12 cellular contexts compared by ENCODE assay signal in genomic region chr14:96177766-96178377, GRCh38. TPM values are rescaled to one million over a fixed set of nuclear protein-coding genes. Genes with fewer than 3 reads are reported as not detected.
DNase-seq lines count a peak whose midpoint lies in the region; ATAC-seq and TF ChIP-seq lines count a peak whose summit lies in the region.
"Had no signal": no experiment of that assay in that cellular context is flagged by ENCODE, and none has a peak within 500 bp of the region (broad histone marks: within the 10 kb centered on the region; RNA-seq: fewer than 3 reads in every experiment).

No MANE protein-coding gene starts in this region.

- H2AFZ ChIP-seq in ACC112 (ENCODE audit: low read length, unreplicated experiment), result no peak overlapping the region

- DNase-seq in activated B cell treated with CpG ODN at 0.5 μM for 24 hours (no peak), NCI-H187 treated with DMSO at 0.1 percent for 48 hours (lab: John Stamatoyannopoulos, UW) (no peak), germinal center (ENCODE audit: low spot score) (no peak)
- DNase-seq: activated T-cell treated with anti-CD3 and anti-CD28 coated beads, Interleukin-2, amount 50 U/mL, for 24 hours; COR-L47 had no signal

- peak overlapping the region; percentile 67; the same call in 1 of the 2 replicates for H3K27ac ChIP-seq in ACC112 (ENCODE audit: low read depth, low read length)
- H3K27ac ChIP-seq in muscle layer of duodenum (ENCODE audit: low read length), result peak overlapping the region; percentile 64
- H3K27ac ChIP-seq: ovary had no signal

- H3K27me3 Mint-ChIP-seq in activated B cell treated with CpG ODN at 0.5 μM for 24 hours, result peaks cover 18% of the 10 kb centered on the region

- intact Hi-C loops in activated B cell treated with CpG ODN at 0.5 μM for 24 hours (cut with micrococcal nuclease), result no loop called here

- H3K4me3 Mint-ChIP-seq in activated B cell treated with CpG ODN at 0.5 μM for 24 hours, result no peak overlapping the region
- H3K4me3 Mint-ChIP-seq: activated T-cell treated with anti-CD3 and anti-CD28 coated beads, Interleukin-2, amount 50 U/mL, for 24 hours had no signal

- CTCF ChIA-PET in activated B cell treated with CpG ODN at 0.5 μM for 24 hours (lab: Charles Lee), result no interaction called here

- H3K36me3 Mint-ChIP-seq in activated B cell treated with CpG ODN at 0.5 μM for 24 hours (ENCODE audit: low read depth), result no peaks in the 10 kb centered on the region

- H3K4me1 ChIP-seq in ACC112 (ENCODE audit: control insufficient read depth, insufficient read depth, low read length, unreplicated experiment) (peaks cover 24% of the 10 kb centered on the region), muscle layer of duodenum (ENCODE audit: control insufficient read depth in 1 of 2, insufficient read depth in 2 of 2, low read length in 2 of 2) (peaks cover 0 to 11% of the 10 kb centered on the region in 2 donors)

- H3K36me3 ChIP-seq in ACC112 (ENCODE audit: insufficient read depth, low read length) (no peaks in the 10 kb centered on the region), muscle layer of duodenum (ENCODE audit: control insufficient read depth in 1 of 2, insufficient read depth in 2 of 2, low read length in 2 of 2) (no peaks in the 10 kb centered on the region)
- H3K36me3 ChIP-seq: ovary had no signal

- no peak overlapping the region for H3K4me3 ChIP-seq in ACC112 (ENCODE audit: low read depth, low read length)
- no peak overlapping the region for H3K4me3 ChIP-seq in muscle layer of duodenum (ENCODE audit: low read depth in 1 of 2, low read length in 2 of 2)
- H3K4me3 ChIP-seq: ovary had no signal

- H3K79me2 ChIP-seq in ACC112 (ENCODE audit: control insufficient read depth, insufficient read depth, low read length, unreplicated experiment), result no peaks in the 10 kb centered on the region

- no peak for TF ChIP-seq CTCF in activated B cell treated with CpG ODN at 0.5 μM for 24 hours (IDR thresholded peaks at IDR 0.05)

- H3K4me1 Mint-ChIP-seq in activated B cell treated with CpG ODN at 0.5 μM for 24 hours, result no peaks in the 10 kb centered on the region

- no peaks in the 10 kb centered on the region for H3K9me3 ChIP-seq in muscle layer of duodenum (ENCODE audit: control insufficient read depth in 1 of 2, low read length in 2 of 2)
- H3K9me3 ChIP-seq: ovary had no signal

- POLR2A ChIA-PET in activated B cell treated with CpG ODN at 0.5 μM for 24 hours (lab: Charles Lee), result no interaction called here

- H3K27ac Mint-ChIP-seq in activated B cell treated with CpG ODN at 0.5 μM for 24 hours, result no peak overlapping the region
- H3K27ac Mint-ChIP-seq: activated T-cell treated with anti-CD3 and anti-CD28 coated beads, Interleukin-2, amount 50 U/mL, for 24 hours had no signal

- no peak for TF ChIP-seq POLR2A in GM18505 (IDR thresholded peaks at IDR 0.05; ENCODE audit: borderline replicate concordance, extremely low read depth, insufficient read depth, insufficient read length)

- ATAC-seq in GM18505 (IDR thresholded peaks at IDR 0.05; ENCODE audit: unreplicated experiment), result peak; percentile 67
- peak; percentile 42 for ATAC-seq in activated B cell treated with CpG ODN at 0.5 μM for 24 hours (ENCODE audit: low read depth)
- ATAC-seq in HG02970 (IDR thresholded peaks at IDR 0.05; ENCODE audit: low FRiP score, unreplicated experiment), result no peak
- no peak for ATAC-seq in HG03025 (IDR thresholded peaks at IDR 0.05; ENCODE audit: low FRiP score, unreplicated experiment)

- H3K27me3 ChIP-seq in ACC112 (ENCODE audit: insufficient read depth, low read length) (no peaks in the 10 kb centered on the region), muscle layer of duodenum (ENCODE audit: low read depth, low read length) (no peaks in the 10 kb centered on the region)
- H3K27me3 ChIP-seq: ovary had no signal

- no peaks in the 10 kb centered on the region for H3K9me3 Mint-ChIP-seq in activated B cell treated with CpG ODN at 0.5 μM for 24 hours
- H3K9me3 Mint-ChIP-seq: activated T-cell treated with anti-CD3 and anti-CD28 coated beads, Interleukin-2, amount 50 U/mL, for 24 hours had no signal

RNA-seq across cellular contexts. Expression of gene BDKRB2, which starts 26.8 kb away (rescaled TPM):
- total RNA-seq in activated B cell treated with CpG ODN at 0.5 μM for 24 hours, result not detected in 2 replicates
- total RNA-seq: NCI-H460 had no signal

Comparison
In these comparisons a context has a peak if more than half of its experiments do, and no peak if none do; other contexts are left out.
1. ATAC-seq: peak in GM18505 (single experiment) and activated B cell treated with CpG ODN at 0.5 μM for 24 hours (single experiment); none in HG02970 (single experiment) and HG03025 (single experiment).